22 cellular contexts compared by ENCODE assay signal in genomic region chr10:62577666-62578291, GRCh38.
DNase-seq lines count a peak whose midpoint lies in the region; TF ChIP-seq lines count a peak whose summit lies in the region.
"Had no signal": no experiment of that assay in that cellular context is flagged by ENCODE, and none has a peak within 500 bp of the region (broad histone marks: within the 10 kb centered on the region; RNA-seq: fewer than 3 reads in every experiment).

No MANE protein-coding gene starts in this region.

- no peaks in the 10 kb centered on the region for H4K20me1 ChIP-seq in osteoblast (ENCODE audit: insufficient read depth, low read length)

- no peaks in the 10 kb centered on the region for H3K79me2 ChIP-seq in osteoblast (ENCODE audit: insufficient read depth, low read length)

- intact Hi-C loops in esophagus muscularis mucosa (cut with DNase I) = no loop called here

- TF ChIP-seq POLR2A in esophagus muscularis mucosa (IDR thresholded peaks at IDR 0.05; ENCODE audit: low read depth) = no peak

- 36% methylated on average over 2 of the region's 2 CpGs for WGBS in esophagus muscularis mucosa

- H3K4me3 ChIP-seq in AG10803 (ENCODE audit: low read length) (no peak overlapping the region), esophagus muscularis mucosa (no peak overlapping the region), osteoblast (ENCODE audit: insufficient read depth, low read length) (no peak overlapping the region), right atrium auricular region (no peak overlapping the region)
- H3K4me3 ChIP-seq: adrenal gland, SK-N-MC had no signal

- H3K27ac ChIP-seq in esophagus muscularis mucosa (replicated peaks in 1 of 4) (no peak overlapping the region), osteoblast (ENCODE audit: low read depth, low read length) (peak overlapping the region; percentile 59), right atrium auricular region (no peak overlapping the region)
- H3K27ac ChIP-seq: adrenal gland, SK-N-MC had no signal

- H3K36me3 ChIP-seq in esophagus muscularis mucosa (no peaks in the 10 kb centered on the region), osteoblast (ENCODE audit: insufficient read depth, low read length) (no peaks in the 10 kb centered on the region), right atrium auricular region (no peaks in the 10 kb centered on the region)
- H3K36me3 ChIP-seq: adrenal gland had no signal

- DNase-seq in AG10803 (ENCODE audit: low read depth) = peak; percentile 94
- peak; percentile 39 for DNase-seq in LHCN-M2 (ENCODE audit: low read depth)
- DNase-seq in esophagus muscularis mucosa (ENCODE audit: extremely low spot score) = peak; percentile 29
- DNase-seq in osteoblast (ENCODE audit: insufficient read length, low spot score, missing footprints) = peak; percentile 37
- no peak for DNase-seq in NCI-H446 treated with DMSO at 0.1 percent for 48 hours (lab: John Stamatoyannopoulos, UW)
- no peak for DNase-seq in NCI-H1105 (lab: John Stamatoyannopoulos, UW)
- DNase-seq in iPS-NIHi11 (ENCODE audit: low spot score) = no peak
- DNase-seq in right atrium auricular region (ENCODE audit: low spot score) = no peak
- DNase-seq: activated CD4-positive, alpha-beta T cell treated with anti-CD3 and anti-CD28 coated beads for 4 hours; activated CD8-positive, alpha-beta memory T cell treated with anti-CD3 and anti-CD28 coated beads, Interleukin-2, amount 10 ng/mL, durations not matched to agents 7 days and 5 days; adrenal gland; Calu3; effector memory CD8-positive, alpha-beta T cell; foreskin melanocyte; GF-D8; left colon; midbrain; NCI-H1105 treated with DMSO at 0.1 percent for 48 hours; NCI-H69; PC-3; stimulated activated naive CD4-positive, alpha-beta T cell treated with Interleukin-2 at 50 U/mL for 16 hours had no signal

- TF ChIP-seq CTCF in AG10803 (conservative IDR thresholded peaks at IDR 0.05; ENCODE audit: low read length) (0 out of 2 replicates have a peak, but pooled peaks have one; percentile 2), esophagus muscularis mucosa (IDR thresholded peaks at IDR 0.05) (no peak), osteoblast (IDR thresholded peaks at IDR 0.05; ENCODE audit: extremely low read depth, low read depth, low read length) (no peak), right atrium auricular region (IDR thresholded peaks at IDR 0.05) (no peak)

- peak overlapping the region; percentile 10 for H3K4me2 ChIP-seq in osteoblast (ENCODE audit: insufficient read depth, low read length)

- H3K4me1 ChIP-seq in esophagus muscularis mucosa = peaks cover 0 to 10% (median 5%) of the 10 kb centered on the region in 4 donors
- peaks cover 49% of the 10 kb centered on the region for H3K4me1 ChIP-seq in osteoblast (ENCODE audit: insufficient read depth, low read length)
- peaks cover 0 to 18% of the 10 kb centered on the region in 2 donors for H3K4me1 ChIP-seq in right atrium auricular region

- H2AFZ ChIP-seq in osteoblast (ENCODE audit: low read length) = peak overlapping the region; percentile 61

- H3K9me3 ChIP-seq in esophagus muscularis mucosa = no peaks in the 10 kb centered on the region
- H3K9me3 ChIP-seq in osteoblast (ENCODE audit: low read depth, low read length) = no peaks in the 10 kb centered on the region
- no peaks in the 10 kb centered on the region for H3K9me3 ChIP-seq in right atrium auricular region
- H3K9me3 ChIP-seq: adrenal gland had no signal

- H3K27me3 ChIP-seq in esophagus muscularis mucosa (no peaks in the 10 kb centered on the region), osteoblast (ENCODE audit: insufficient read depth, low read length) (no peaks in the 10 kb centered on the region), right atrium auricular region (no peaks in the 10 kb centered on the region)
- H3K27me3 ChIP-seq: adrenal gland had no signal

- no peak for TF ChIP-seq EP300 in esophagus muscularis mucosa (IDR thresholded peaks at IDR 0.05)

Comparison
In these comparisons a context has a peak if more than half of its experiments do, and no peak if none do; other contexts are left out.
1. DNase-seq: peak in AG10803 (single experiment), LHCN-M2 (single experiment), esophagus muscularis mucosa (single experiment) and osteoblast (single experiment); none in NCI-H446 treated with DMSO at 0.1 percent for 48 hours (single experiment), NCI-H1105 (single experiment), iPS-NIHi11 (single experiment) and right atrium auricular region (single experiment).